ENCODE assay signal across 2 cellular contexts in the genomic region with DNA sequence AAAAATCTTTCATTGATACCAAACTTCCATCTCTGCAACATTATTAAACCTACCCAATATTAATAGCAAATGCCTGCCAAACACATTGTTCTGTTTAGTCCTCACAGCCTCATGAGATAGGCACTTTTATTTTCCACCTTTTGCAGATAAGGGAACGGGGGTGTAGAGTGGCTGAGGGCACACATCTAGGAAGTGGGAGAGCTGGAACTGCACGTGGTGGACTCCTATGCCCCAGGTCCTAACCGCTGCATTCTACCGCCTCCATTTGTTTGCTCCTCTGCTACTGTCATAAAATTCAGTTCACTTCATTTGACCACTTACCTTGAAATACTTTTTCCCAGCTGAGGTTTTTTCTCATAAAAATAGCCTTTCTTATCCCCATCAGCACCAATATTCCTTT.
TF ChIP-seq lines count a peak whose summit lies in the region.

No MANE protein-coding gene starts in this region.

TF ChIP-seq in HepG2, 621 proteins besides CTCF, POLR2A, EP300 and RAD21:
- TF ChIP-seq ZNF512B (CRISPR knock-in tag; IDR thresholded peaks at IDR 0.05; ENCODE audit: borderline replicate concordance) (no peak), ZFAT (CRISPR knock-in tag; conservative IDR thresholded peaks at IDR 0.05) (no peak), MYPOP (CRISPR knock-in tag; IDR thresholded peaks at IDR 0.05) (no peak), ZNF274 (CRISPR knock-in tag; IDR thresholded peaks at IDR 0.05) (no peak), ZKSCAN1 (IDR thresholded peaks at IDR 0.05; ENCODE audit: low read length) (no peak), POLR2AphosphoS5 (IDR thresholded peaks at IDR 0.05; ENCODE audit: low read depth, low read length) (no peak), YEATS2 (CRISPR knock-in tag; IDR thresholded peaks at IDR 0.05; ENCODE audit: borderline replicate concordance) (no peak), MXI1 (IDR thresholded peaks at IDR 0.05; ENCODE audit: borderline replicate concordance, low read depth, low read length) (no peak), NFE2L2 (IDR thresholded peaks at IDR 0.05; ENCODE audit: low read length) (no peak), ESRRA (CRISPR knock-in tag; IDR thresholded peaks at IDR 0.05; ENCODE audit: low read depth) (no peak), ZBTB8A (CRISPR knock-in tag; IDR thresholded peaks at IDR 0.05; ENCODE audit: borderline replicate concordance, low read depth) (no peak)
- TF ChIP-seq, protein P1, sequence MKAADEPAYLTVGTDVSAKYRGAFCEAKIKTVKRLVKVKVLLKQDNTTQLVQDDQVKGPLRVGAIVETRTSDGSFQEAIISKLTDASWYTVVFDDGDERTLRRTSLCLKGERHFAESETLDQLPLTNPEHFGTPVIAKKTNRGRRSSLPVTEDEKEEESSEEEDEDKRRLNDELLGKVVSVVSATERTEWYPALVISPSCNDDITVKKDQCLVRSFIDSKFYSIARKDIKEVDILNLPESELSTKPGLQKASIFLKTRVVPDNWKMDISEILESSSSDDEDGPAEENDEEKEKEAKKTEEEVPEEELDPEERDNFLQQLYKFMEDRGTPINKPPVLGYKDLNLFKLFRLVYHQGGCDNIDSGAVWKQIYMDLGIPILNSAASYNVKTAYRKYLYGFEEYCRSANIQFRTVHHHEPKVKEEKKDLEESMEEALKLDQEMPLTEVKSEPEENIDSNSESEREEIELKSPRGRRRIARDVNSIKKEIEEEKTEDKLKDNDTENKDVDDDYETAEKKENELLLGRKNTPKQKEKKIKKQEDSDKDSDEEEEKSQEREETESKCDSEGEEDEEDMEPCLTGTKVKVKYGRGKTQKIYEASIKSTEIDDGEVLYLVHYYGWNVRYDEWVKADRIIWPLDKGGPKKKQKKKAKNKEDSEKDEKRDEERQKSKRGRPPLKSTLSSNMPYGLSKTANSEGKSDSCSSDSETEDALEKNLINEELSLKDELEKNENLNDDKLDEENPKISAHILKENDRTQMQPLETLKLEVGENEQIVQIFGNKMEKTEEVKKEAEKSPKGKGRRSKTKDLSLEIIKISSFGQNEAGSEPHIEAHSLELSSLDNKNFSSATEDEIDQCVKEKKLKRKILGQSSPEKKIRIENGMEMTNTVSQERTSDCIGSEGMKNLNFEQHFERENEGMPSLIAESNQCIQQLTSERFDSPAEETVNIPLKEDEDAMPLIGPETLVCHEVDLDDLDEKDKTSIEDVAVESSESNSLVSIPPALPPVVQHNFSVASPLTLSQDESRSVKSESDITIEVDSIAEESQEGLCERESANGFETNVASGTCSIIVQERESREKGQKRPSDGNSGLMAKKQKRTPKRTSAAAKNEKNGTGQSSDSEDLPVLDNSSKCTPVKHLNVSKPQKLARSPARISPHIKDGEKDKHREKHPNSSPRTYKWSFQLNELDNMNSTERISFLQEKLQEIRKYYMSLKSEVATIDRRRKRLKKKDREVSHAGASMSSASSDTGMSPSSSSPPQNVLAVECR (CRISPR knock-in tag; IDR thresholded peaks at IDR 0.05; ENCODE audit: borderline replicate concordance): no peak

TF ChIP-seq in K562, 482 proteins besides CTCF, POLR2A, EP300 and RAD21:
- TF ChIP-seq HDAC8 (tag; IDR thresholded peaks at IDR 0.05): no peak
- TF ChIP-seq NCOA2 (IDR thresholded peaks at IDR 0.05; ENCODE audit: partially characterized antibody in 2 of 2): no peak
- no peak for TF ChIP-seq MTA2 (IDR thresholded peaks at IDR 0.05; ENCODE audit: low read depth)
- TF ChIP-seq HNRNPH1 (optimal IDR thresholded peaks at IDR 0.05; ENCODE audit: low read depth, low read length): no peak
- TF ChIP-seq KHSRP (IDR thresholded peaks at IDR 0.05): no peak
- TF ChIP-seq ETV1 (tag; conservative IDR thresholded peaks at IDR 0.05; ENCODE audit: low read depth): no peak
- no peak for TF ChIP-seq MCM2 (IDR thresholded peaks at IDR 0.05; ENCODE audit: low read depth)
- no peak for TF ChIP-seq POLR2G (IDR thresholded peaks at IDR 0.05; ENCODE audit: low read depth, low read length)
- no peak for TF ChIP-seq NELFE (IDR thresholded peaks at IDR 0.05; ENCODE audit: insufficient read depth, insufficient read length)
- TF ChIP-seq GABPB2 (CRISPR knock-in tag; conservative IDR thresholded peaks at IDR 0.05): no peak
- no peak for TF ChIP-seq ZKSCAN1 (IDR thresholded peaks at IDR 0.05; ENCODE audit: low read depth, low read length)
- no peak for TF ChIP-seq FOXK2 (conservative IDR thresholded peaks at IDR 0.05 in 1 of 2, IDR thresholded peaks at IDR 0.05 in 1 of 2; ENCODE audit: low read depth in 2 of 2)
- TF ChIP-seq MECOM (CRISPR knock-in tag; IDR thresholded peaks at IDR 0.05): no peak
- TF ChIP-seq HMG20A (CRISPR knock-in tag; conservative IDR thresholded peaks at IDR 0.05): no peak
